Comparison of ENCODE assay signal across 1 cellular context in genomic region chr12:48351022-48351708, GRCh38.
TF ChIP-seq lines count a peak whose summit lies in the region.

No MANE protein-coding gene starts in this region.

TF ChIP-seq in HepG2, 621 proteins besides CTCF, POLR2A, EP300 and RAD21 (continued from another document and continues in another):
- TF ChIP-seq AKNA (CRISPR knock-in tag; IDR thresholded peaks at IDR 0.05; ENCODE audit: borderline replicate concordance) (no peak), KDM5A (IDR thresholded peaks at IDR 0.05; ENCODE audit: borderline replicate concordance, low read length) (no peak), BCL6 (CRISPR knock-in tag; IDR thresholded peaks at IDR 0.05) (0 out of 2 replicates have a peak, but pooled peaks have one; percentile 38), POGK (CRISPR knock-in tag; conservative IDR thresholded peaks at IDR 0.05) (0 out of 2 replicates have a peak, but pooled peaks have one; percentile 41), ZNF264 (CRISPR knock-in tag; IDR thresholded peaks at IDR 0.05) (no peak), KLF15 (CRISPR knock-in tag; IDR thresholded peaks at IDR 0.05; ENCODE audit: borderline replicate concordance) (no peak), ZFP37 (CRISPR knock-in tag; IDR thresholded peaks at IDR 0.05; ENCODE audit: borderline replicate concordance) (no peak), LBX2 (CRISPR knock-in tag; IDR thresholded peaks at IDR 0.05; ENCODE audit: borderline replicate concordance) (no peak), SIN3B (IDR thresholded peaks at IDR 0.05; ENCODE audit: low read length) (no peak), HDAC6 (IDR thresholded peaks at IDR 0.05; ENCODE audit: low read depth, low read length) (no peak), ZNF572 (CRISPR knock-in tag; IDR thresholded peaks at IDR 0.05) (no peak), ZNF761 (CRISPR knock-in tag; conservative IDR thresholded peaks at IDR 0.05) (no peak), PRDM4 (CRISPR knock-in tag; IDR thresholded peaks at IDR 0.05; ENCODE audit: borderline replicate concordance) (no peak), SP4 (CRISPR knock-in tag; IDR thresholded peaks at IDR 0.05) (no peak), ZSCAN25 (CRISPR knock-in tag; IDR thresholded peaks at IDR 0.05) (0 out of 2 replicates have a peak, but pooled peaks have one; percentile 10), RFX1 (IDR thresholded peaks at IDR 0.05) (no peak), SALL1 (CRISPR knock-in tag; IDR thresholded peaks at IDR 0.05) (peak; percentile 44; the same call in 1 of the 2 replicates), E2F5 (CRISPR knock-in tag; conservative IDR thresholded peaks at IDR 0.05) (no peak), HNF1A (IDR thresholded peaks at IDR 0.05; ENCODE audit: low read depth) (no peak), HNF1A (CRISPR knock-in tag; IDR thresholded peaks at IDR 0.05; ENCODE audit: borderline replicate concordance) (no peak; the same call in 1 of the 2 replicates), SRSF9 (IDR thresholded peaks at IDR 0.05; ENCODE audit: borderline replicate concordance, insufficient read depth, low read depth, low read length, poor library complexity, severe bottlenecking) (no peak), SRSF4 (IDR thresholded peaks at IDR 0.05; ENCODE audit: low read depth, low read length, poor library complexity, severe bottlenecking) (no peak), KDM2A (CRISPR knock-in tag; IDR thresholded peaks at IDR 0.05; ENCODE audit: borderline replicate concordance, low read depth) (no peak; the same call in 1 of the 2 replicates), RXRA (CRISPR knock-in tag; IDR thresholded peaks at IDR 0.05) (no peak; the same call in 1 of the 2 replicates), ZNF567 (CRISPR knock-in tag; IDR thresholded peaks at IDR 0.05; ENCODE audit: borderline replicate concordance) (no peak), ATM (IDR thresholded peaks at IDR 0.05; ENCODE audit: borderline replicate concordance) (no peak), ZBTB39 (CRISPR knock-in tag; IDR thresholded peaks at IDR 0.05) (no peak), ZNF781 (CRISPR knock-in tag; IDR thresholded peaks at IDR 0.05; ENCODE audit: borderline replicate concordance, not compliant biosample characterization) (no peak), ZNF576 (CRISPR knock-in tag; IDR thresholded peaks at IDR 0.05) (no peak), ZNF772 (CRISPR knock-in tag; IDR thresholded peaks at IDR 0.05) (0 out of 2 replicates have a peak, but pooled peaks have one; percentile 19), ZNF891 (CRISPR knock-in tag; IDR thresholded peaks at IDR 0.05) (no peak), ZNF33A (CRISPR knock-in tag; IDR thresholded peaks at IDR 0.05; ENCODE audit: borderline replicate concordance) (no peak), NBN (conservative IDR thresholded peaks at IDR 0.05) (no peak), PBX3 (CRISPR knock-in tag; IDR thresholded peaks at IDR 0.05; ENCODE audit: borderline replicate concordance) (no peak), ZNF354B (CRISPR knock-in tag; IDR thresholded peaks at IDR 0.05) (no peak), ZFP36 (IDR thresholded peaks at IDR 0.05; ENCODE audit: borderline replicate concordance, low read depth, low read length, partially characterized antibody) (no peak), ETV6 (CRISPR knock-in tag; conservative IDR thresholded peaks at IDR 0.05) (no peak)
